Comparison of ENCODE assay signal across 8 cellular contexts in the genomic region with DNA sequence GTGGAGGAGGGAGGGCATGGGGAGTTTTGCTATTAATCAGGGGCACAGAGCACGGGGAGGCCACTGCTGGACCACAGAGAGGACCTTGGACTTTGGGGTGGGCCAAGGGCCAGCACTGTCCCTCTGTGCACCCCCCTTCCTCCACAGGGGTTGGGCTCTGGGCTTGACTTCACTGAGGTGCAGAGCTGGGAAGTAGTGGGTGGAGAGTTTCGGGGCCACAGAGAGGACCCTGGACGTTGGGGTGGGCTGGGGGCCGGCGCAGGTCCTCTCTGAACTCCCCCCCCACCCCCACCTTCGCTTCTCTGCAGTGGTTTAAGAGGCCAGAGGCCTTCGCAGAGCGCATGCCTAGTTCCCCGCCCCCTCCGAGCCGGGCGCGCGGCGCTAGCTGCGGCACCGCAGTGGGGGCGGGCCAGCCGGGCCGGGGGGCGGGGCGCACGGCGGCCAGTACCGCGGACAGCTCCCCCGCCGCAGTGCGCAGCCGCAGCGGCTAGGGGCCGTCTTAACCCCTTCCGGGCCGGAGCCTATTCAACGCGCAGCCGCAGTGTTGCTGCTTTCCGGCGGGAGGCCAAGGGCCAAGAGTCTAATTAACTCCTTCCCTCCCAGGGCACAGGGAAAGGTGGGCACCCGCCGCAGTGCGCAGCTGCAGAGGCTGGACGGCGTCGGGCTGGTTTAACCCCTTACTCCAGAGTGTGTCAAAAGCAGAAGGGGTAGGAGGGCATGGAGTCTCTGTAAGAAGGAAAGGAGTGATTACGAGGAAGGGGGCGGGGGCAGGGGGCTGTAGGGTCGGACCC. TPM values are rescaled to one million over a fixed set of nuclear protein-coding genes. Genes with fewer than 3 reads are reported as not detected.
DNase-seq lines count a peak whose midpoint lies in the region; ATAC-seq and TF ChIP-seq lines count a peak whose summit lies in the region.

No MANE protein-coding gene starts in this region.

- H3K9me3 ChIP-seq in BE2C (no peaks in the 10 kb centered on the region), endocrine pancreas (ENCODE audit: control insufficient read depth, low read length) (no peaks in the 10 kb centered on the region), stomach (peaks cover 0 to 3% (median 0%) of the 10 kb centered on the region in 4 donors)
- H3K9me3 ChIP-seq in naive thymus-derived CD4-positive, alpha-beta T cell (ENCODE audit: control insufficient read depth in 2 of 3, low read length in 3 of 3) = peaks cover 0 to 14% (median 0%) of the 10 kb centered on the region in 3 experiments

- peak overlapping the region in 6 of 10 donors; percentile 4 to 83 (median 42) for H3K4me3 Mint-ChIP-seq in naive thymus-derived CD4-positive, alpha-beta T cell

- DNase-seq in BE2C (peak; percentile 96), NCI-H82 (lab: John Stamatoyannopoulos, UW) (peak; percentile 87), stomach (peak; percentile 77), OCI-M2 (lab: John Stamatoyannopoulos, UW; ENCODE audit: unreplicated experiment) (no peak)
- peak; percentile 87 for DNase-seq in activated CD8-positive, alpha-beta memory T cell treated with anti-CD3 and anti-CD28 coated beads for 24 hours
- DNase-seq in naive thymus-derived CD4-positive, alpha-beta T cell = peak; percentile 53 to 94 (median 71)

- peaks cover 0 to 15% (median 6%) of the 10 kb centered on the region in 5 donors for H3K36me3 Mint-ChIP-seq in naive thymus-derived CD4-positive, alpha-beta T cell

- H3K9ac ChIP-seq in endocrine pancreas (ENCODE audit: control insufficient read depth, insufficient read depth, low read length) = peak overlapping the region; percentile 60

- peaks cover 31 to 44% (median 39%) of the 10 kb centered on the region in 7 donors for H3K4me1 Mint-ChIP-seq in naive thymus-derived CD4-positive, alpha-beta T cell

- H3K4me3 ChIP-seq in BE2C (ENCODE audit: low read depth, low read length) = peak overlapping the region; percentile 47
- no peak overlapping the region for H3K4me3 ChIP-seq in endocrine pancreas (ENCODE audit: control insufficient read depth, insufficient read depth, low read length)
- no peak overlapping the region for H3K4me3 ChIP-seq in naive thymus-derived CD4-positive, alpha-beta T cell (ENCODE audit: low read length)
- H3K4me3 ChIP-seq in stomach = peak overlapping the region in 1 of 4 donors; percentile 29

- ATAC-seq in HG02798 (IDR thresholded peaks at IDR 0.05; ENCODE audit: poor library complexity, unreplicated experiment) = peak; percentile 30
- ATAC-seq in naive thymus-derived CD4-positive, alpha-beta T cell = peak; percentile 52

- 2 to 6% (median 3%) methylated on average over 7 to 48 of the region's 48 CpGs for WGBS in stomach, 5 donors

- TF ChIP-seq POLR2A in stomach (IDR thresholded peaks at IDR 0.05) = no peak

- peaks cover 20 to 47% (median 40%) of the 10 kb centered on the region in 5 donors for H3K27me3 Mint-ChIP-seq in naive thymus-derived CD4-positive, alpha-beta T cell

- H3K27me3 ChIP-seq in BE2C (no peaks in the 10 kb centered on the region), endocrine pancreas (ENCODE audit: control insufficient read depth, insufficient read depth, low read length) (no peaks in the 10 kb centered on the region), stomach (peaks cover 6 to 77% (median 45%) of the 10 kb centered on the region in 3 donors)
- H3K27me3 ChIP-seq in naive thymus-derived CD4-positive, alpha-beta T cell (ENCODE audit: control insufficient read depth in 2 of 2, insufficient read depth in 2 of 2, low read length in 2 of 2) = peaks cover 2 to 18% of the 10 kb centered on the region in 2 donors

- peaks cover 0 to 25% (median 11%) of the 10 kb centered on the region in 11 donors for H3K9me3 Mint-ChIP-seq in naive thymus-derived CD4-positive, alpha-beta T cell

- CTCF ChIA-PET in naive thymus-derived CD4-positive, alpha-beta T cell (lab: Charles Lee) = no interaction called here

- H3K36me3 ChIP-seq in BE2C = no peaks in the 10 kb centered on the region
- H3K36me3 ChIP-seq in endocrine pancreas (ENCODE audit: control insufficient read depth, insufficient read depth, low read length) = no peaks in the 10 kb centered on the region
- H3K36me3 ChIP-seq in naive thymus-derived CD4-positive, alpha-beta T cell (ENCODE audit: control insufficient read depth in 2 of 3, insufficient read depth in 3 of 3, low read length in 3 of 3) = no peaks in the 10 kb centered on the region
- H3K36me3 ChIP-seq in stomach = no peaks in the 10 kb centered on the region

- peaks cover 4% of the 10 kb centered on the region for H3K4me1 ChIP-seq in BE2C
- no peaks in the 10 kb centered on the region for H3K4me1 ChIP-seq in endocrine pancreas (ENCODE audit: control insufficient read depth, insufficient read depth, low read length)
- H3K4me1 ChIP-seq in naive thymus-derived CD4-positive, alpha-beta T cell (ENCODE audit: control insufficient read depth in 2 of 2, insufficient read depth in 2 of 2, low read length in 2 of 2) = peaks cover 17 to 29% of the 10 kb centered on the region in 2 donors
- peaks cover 14 to 41% (median 31%) of the 10 kb centered on the region in 4 donors for H3K4me1 ChIP-seq in stomach

- H3K27ac Mint-ChIP-seq in naive thymus-derived CD4-positive, alpha-beta T cell = peak overlapping the region in 3 of 9 donors; percentile 29 to 64 (median 52)

- H3K27ac ChIP-seq in naive thymus-derived CD4-positive, alpha-beta T cell (ENCODE audit: low read depth, low read length) = no peak overlapping the region
- H3K27ac ChIP-seq in stomach = no peak overlapping the region

- POLR2A ChIA-PET in naive thymus-derived CD4-positive, alpha-beta T cell (lab: Charles Lee) = interaction anchor here (0.5 to 0.7 kb wide), 3 partner anchors 33 to 558 kb away, joined by 3 read pairs; no protein-coding TSS in a partner anchor

- TF ChIP-seq CTCF in BE2C (IDR thresholded peaks at IDR 0.05; ENCODE audit: low read depth, low read length) (no peak), stomach (IDR thresholded peaks at IDR 0.05) (no peak)

- TF ChIP-seq EP300 in stomach (IDR thresholded peaks at IDR 0.05) = no peak

- intact Hi-C loops in naive thymus-derived CD4-positive, alpha-beta T cell (cut with micrococcal nuclease) = loop anchor here in 1 of 2 donors (5.0 kb wide), 1 partner anchor 398 kb away; a partner anchor contains a TSS
- intact Hi-C loops in stomach (cut with DNase I; ENCODE audit: low total_unique reads) = no loop called here

RNA-seq across cellular contexts. Expression of a gene that starts 3.7 kb away (rescaled TPM):
- 7.4 TPM for polyA plus RNA-seq in BE2C (2012; ENCODE audit: insufficient read depth, insufficient read length, low read depth)
- 10 to 100 TPM in 1 of 5 experiments, 1 to 10 TPM in 4; 1.9 to 11.1 (median 2.4) TPM for total RNA-seq in naive thymus-derived CD4-positive, alpha-beta T cell
- polyA plus RNA-seq in naive thymus-derived CD4-positive, alpha-beta T cell = not detected
- 1 to 10 TPM in 2 of 5 donors, under 1 TPM in 2, not detected in 1; 0.37 to 2.3 (median 0.95) TPM for total RNA-seq in stomach
- under 1 TPM in 2 of 3 donors, not detected in 1; 0.25 to 0.31 TPM for polyA plus RNA-seq in stomach

RNA-seq across cellular contexts. Expression of a gene that starts 39.9 kb away (rescaled TPM):
- 1.6 TPM for polyA plus RNA-seq in BE2C (2012; ENCODE audit: insufficient read depth, insufficient read length, low read depth)
- total RNA-seq in naive thymus-derived CD4-positive, alpha-beta T cell = 1 to 10 TPM in 4 of 5 experiments, under 1 TPM in 1; 0.72 to 8.2 (median 4.5) TPM
- polyA plus RNA-seq in naive thymus-derived CD4-positive, alpha-beta T cell = 1 to 10 TPM; 1.2 to 1.6 TPM
- total RNA-seq in stomach = 10 to 100 TPM in 1 of 5 donors, 1 to 10 TPM in 1, under 1 TPM in 1, not detected in 2; 0.18 to 87.5 (median 1.2) TPM
- polyA plus RNA-seq in stomach = 1 to 10 TPM in 2 of 3 donors, under 1 TPM in 1; 0.50 to 2.8 (median 2.6) TPM

RNA-seq across cellular contexts. Expression of a gene that starts 50.8 kb away (rescaled TPM):
- 65.7 TPM for polyA plus RNA-seq in BE2C (2012; ENCODE audit: insufficient read depth, insufficient read length, low read depth)
- total RNA-seq in naive thymus-derived CD4-positive, alpha-beta T cell = 100 to 1,000 TPM in 4 of 5 experiments, 10 to 100 TPM in 1; 66.6 to 284 (median 114) TPM
- 100 to 1,000 TPM in 1 of 2 donors, 10 to 100 TPM in 1; 82.7 to 128 TPM for polyA plus RNA-seq in naive thymus-derived CD4-positive, alpha-beta T cell
- total RNA-seq in stomach = 100 to 1,000 TPM in 3 of 5 donors, 10 to 100 TPM in 2; 47.4 to 241 (median 110) TPM
- 10 to 100 TPM; 55.2 to 70.4 (median 60.5) TPM for polyA plus RNA-seq in stomach

RNA-seq across cellular contexts. Expression of a gene that starts 58.6 kb away (rescaled TPM):
- 20.8 TPM for polyA plus RNA-seq in BE2C (2012; ENCODE audit: insufficient read depth, insufficient read length, low read depth)
- total RNA-seq in naive thymus-derived CD4-positive, alpha-beta T cell = 100 to 1,000 TPM in 1 of 5 experiments, 10 to 100 TPM in 4; 26.0 to 110 (median 40.8) TPM
- polyA plus RNA-seq in naive thymus-derived CD4-positive, alpha-beta T cell = 10 to 100 TPM; 30.5 to 44.3 TPM
- total RNA-seq in stomach = 10 to 100 TPM; 11.4 to 98.0 (median 17.9) TPM
- 10 to 100 TPM; 29.3 to 45.3 (median 35.2) TPM for polyA plus RNA-seq in stomach
